In genomic region chr10:47258921-47259320, GRCh38 we compare ENCODE assay signal across 23 cellular contexts. TPM values are rescaled to one million over a fixed set of nuclear protein-coding genes. Genes with fewer than 3 reads are reported as not detected.
"Had no signal": no experiment of that assay in that cellular context is flagged by ENCODE, and none has a peak within 500 bp of the region (broad histone marks: within the 10 kb centered on the region; RNA-seq: fewer than 3 reads in every experiment).

No MANE protein-coding gene starts in this region.

- H3K9ac ChIP-seq: SK-N-SH had no signal

- H3K4me2 ChIP-seq: SK-N-SH had no signal

- H3K27ac Mint-ChIP-seq: activated CD4-positive, alpha-beta memory T cell treated with anti-CD3 and anti-CD28 coated beads for 36 hours; endodermal cell; nephron had no signal

- H3K4me3 Mint-ChIP-seq: activated CD4-positive, alpha-beta memory T cell treated with anti-CD3 and anti-CD28 coated beads for 36 hours; endodermal cell; nephron; T-helper 2 cell treated with Interferon-gamma antibody and Interleukin-4, amounts not matched to agents 5 μg/mL and 100 μg/mL, for 36 hours had no signal

- H3K4me1 ChIP-seq: esophagus squamous epithelium, gastroesophageal sphincter, uterus had no signal

- H3K4me3 ChIP-seq: body of pancreas, cardiac muscle cell, esophagus squamous epithelium, gastroesophageal sphincter, left ventricle myocardium inferior, pancreas, uterus had no signal

- H3K9me3 Mint-ChIP-seq: activated CD4-positive, alpha-beta memory T cell treated with anti-CD3 and anti-CD28 coated beads for 36 hours; endodermal cell; nephron had no signal

- H3K27me3 ChIP-seq: body of pancreas, cardiac muscle cell, pancreas, uterus had no signal

- DNase-seq: anterior cingulate cortex; body of pancreas; cortex of kidney; endodermal cell; esophagus squamous epithelium; hypothalamus; left ventricle myocardium inferior; midbrain; pancreas; right cardiac atrium; SK-N-SH; stimulated activated CD4-positive, alpha-beta T cell treated with anti-CD3 and anti-CD28 coated beads, Interleukin-12 subunit alpha, Interleukin-12 subunit beta, amount 100 ng/mL, for 4 hours; stimulated activated CD4-positive, alpha-beta T cell treated with anti-CD3 and anti-CD28 coated beads, Interleukin-4, amount 100 ng/mL, for 4 hours; trophoblast cell; uterus had no signal

- H3K4me1 Mint-ChIP-seq: endodermal cell had no signal

- H3K27me3 Mint-ChIP-seq: activated CD4-positive, alpha-beta memory T cell treated with anti-CD3 and anti-CD28 coated beads for 36 hours had no signal

- H3K27ac ChIP-seq: body of pancreas, cardiac muscle cell, esophagus squamous epithelium, gastroesophageal sphincter, left ventricle myocardium inferior, pancreas, uterus, VCaP had no signal

- ATAC-seq: activated CD4-positive, CD25-positive, alpha-beta regulatory T cell treated with anti-CD3 and anti-CD28 coated beads, Interleukin-2, amount 50 U/mL, for 24 hours; body of pancreas; gastroesophageal sphincter; pancreas; right cardiac atrium had no signal

- H3K9me3 ChIP-seq: body of pancreas, esophagus squamous epithelium, gastroesophageal sphincter, left ventricle myocardium inferior, pancreas, SK-N-SH, uterus had no signal

- H3K36me3 ChIP-seq: cardiac muscle cell, esophagus squamous epithelium, gastroesophageal sphincter, left ventricle myocardium inferior, pancreas, uterus had no signal

RNA-seq across cellular contexts. Expression of gene GDF10, which starts 41.1 kb away (rescaled TPM):
- total RNA-seq: endodermal cell, pulmonary artery endothelial cell had no signal
